Comparison of ENCODE assay signal across 9 cellular contexts in the genomic region with DNA sequence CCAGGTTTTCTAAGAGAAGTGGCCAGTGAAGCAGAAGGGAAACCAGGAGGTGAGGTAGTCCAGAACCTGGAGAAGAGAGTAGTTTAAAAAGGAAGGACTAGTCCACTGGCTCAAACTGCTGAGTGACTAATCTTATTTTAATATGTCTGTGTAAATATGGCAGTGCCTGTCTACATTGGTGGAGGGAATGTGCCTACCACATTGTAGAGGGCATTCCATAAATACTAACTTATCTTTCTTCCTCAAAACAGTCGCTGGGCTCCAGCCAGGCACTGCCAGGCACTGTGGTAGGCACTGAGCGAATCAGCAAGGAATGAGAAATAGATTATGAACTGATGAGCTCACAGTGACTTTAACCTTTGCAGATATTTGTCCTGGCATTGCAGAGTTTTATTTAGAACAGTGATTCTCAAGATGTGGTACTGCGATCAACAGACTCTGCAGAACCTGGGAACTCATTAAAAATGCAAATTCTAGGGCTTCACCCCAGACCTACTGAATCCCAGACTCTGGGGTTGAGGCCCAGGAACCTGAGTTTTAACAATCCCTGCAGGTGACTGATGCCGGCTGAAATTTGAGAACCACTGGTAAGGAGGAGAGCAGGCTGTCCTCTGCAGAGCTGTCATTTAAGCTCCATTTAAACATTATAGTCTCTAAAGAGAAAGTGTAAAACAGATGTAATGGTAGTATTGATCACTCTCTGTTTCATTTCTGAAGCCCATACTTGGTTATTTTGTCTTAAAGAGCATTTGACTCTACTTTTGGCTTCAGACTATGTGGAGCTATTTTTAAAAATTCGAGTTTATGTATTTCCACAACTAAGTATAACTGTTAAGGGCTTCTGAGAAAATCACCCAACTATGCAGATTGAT.
A peak's percentile ranks its signal among the peaks of the same experiment; 100 is the strongest.
DNase-seq lines count a peak whose midpoint lies in the region; ATAC-seq and TF ChIP-seq lines count a peak whose summit lies in the region.
"Had no signal": no experiment of that assay in that cellular context is flagged by ENCODE, and none has a peak within 500 bp of the region (broad histone marks: within the 10 kb centered on the region; RNA-seq: fewer than 3 reads in every experiment).

No MANE protein-coding gene starts in this region.

- no peak overlapping the region for H2BK120ac ChIP-seq in H9 (ENCODE audit: low read depth, low read length, poor library complexity, severe bottlenecking)

- no peak overlapping the region for H3T11ph ChIP-seq in H9 (ENCODE audit: low read length)

- no peak overlapping the region for H2AK5ac ChIP-seq in H9 (ENCODE audit: insufficient read length, low read length)

- no peak overlapping the region for H2BK20ac ChIP-seq in H9 (ENCODE audit: low read depth, low read length, poor library complexity, severe bottlenecking)

- no peak overlapping the region for H2BK12ac ChIP-seq in H9 (ENCODE audit: insufficient read length, low read depth, low read length)

- H3K56ac ChIP-seq in H9 (ENCODE audit: insufficient read length, low read depth, low read length) = no peak overlapping the region

- TF ChIP-seq CTCF in H9 (conservative IDR thresholded peaks at IDR 0.05) (no peak), Panc1 (IDR thresholded peaks at IDR 0.05) (no peak), thoracic aorta (IDR thresholded peaks at IDR 0.05) (no peak)

- peaks cover 2% of the 10 kb centered on the region; the same call in 1 of the 2 replicates for H3K27me3 Mint-ChIP-seq in H9 (ENCODE audit: low read depth)

- peaks cover 3% of the 10 kb centered on the region; the same call in 1 of the 2 replicates for H3K4me1 ChIP-seq in H9 (ENCODE audit: insufficient read depth, low read length)
- no peaks in the 10 kb centered on the region; the same call in 1 of the 2 replicates for H3K4me1 ChIP-seq in Panc1 (ENCODE audit: control insufficient read depth, insufficient read depth, low read length)
- H3K4me1 ChIP-seq in thoracic aorta (ENCODE audit: control insufficient read depth in 1 of 2, low read depth in 2 of 2) = peaks cover 5 to 13% of the 10 kb centered on the region in 2 donors

- no TSS peak for BruUV-seq in Panc1 (replicated peaks; lab: Mats Ljungman, UMichigan)

- no CpG with 5 or more reads among the region's 5 CpGs for WGBS in H9 (ENCODE audit: extremely low coverage, insufficient read length, low lambda C conversion rate)

- no peak overlapping the region for H3K27ac ChIP-seq in H9 (ENCODE audit: insufficient read length, low read depth, low read length)
- H3K27ac ChIP-seq in Panc1 (ENCODE audit: low read length) = no peak overlapping the region
- H3K27ac ChIP-seq in thoracic aorta = peak overlapping the region in 1 of 2 donors; percentile 10
- H3K27ac ChIP-seq: VCaP had no signal

- H3K4me2 ChIP-seq in H9 (ENCODE audit: insufficient read depth, insufficient read length, low read length) = no peak overlapping the region

- no peaks in the 10 kb centered on the region; a peak in 1 of 7 replicates for H3K36me3 Mint-ChIP-seq in H9 (ENCODE audit: insufficient read depth in 1 of 3, low read depth in 3 of 3)

- H3K27me3 ChIP-seq in H9 (ENCODE audit: insufficient read depth, low read length) = no peaks in the 10 kb centered on the region
- no peaks in the 10 kb centered on the region for H3K27me3 ChIP-seq in Panc1 (ENCODE audit: control insufficient read depth, insufficient read depth, low read length)
- no peaks in the 10 kb centered on the region for H3K27me3 ChIP-seq in thoracic aorta (replicated peaks; ENCODE audit: insufficient read depth)

- H3K9me3 ChIP-seq in H9 (ENCODE audit: control insufficient read depth, low read depth, low read length) (no peaks in the 10 kb centered on the region), Panc1 (ENCODE audit: control insufficient read depth, insufficient read depth, low read depth, low read length) (no peaks in the 10 kb centered on the region), thoracic aorta (no peaks in the 10 kb centered on the region)

- no peak overlapping the region for H2BK15ac ChIP-seq in H9 (ENCODE audit: low read depth, low read length)

- H3K4me1 Mint-ChIP-seq in H9 = peaks cover 39 to 45% of the 10 kb centered on the region in 2 experiments

- H4K20me1 ChIP-seq in H9 (ENCODE audit: control insufficient read depth, insufficient read depth, insufficient read length) = peaks cover 2% of the 10 kb centered on the region

- no peaks in the 10 kb centered on the region for H3K79me1 ChIP-seq in H9 (ENCODE audit: insufficient read depth, low read depth, low read length, poor library complexity, severe bottlenecking)

- H3K4me3 ChIP-seq in Panc1 (ENCODE audit: low read depth in 2 of 2, low read length in 2 of 2) = no peak overlapping the region
- H3K4me3 ChIP-seq in thoracic aorta = no peak overlapping the region

- no peak overlapping the region for H3K4me3 Mint-ChIP-seq in H9

- no peak overlapping the region for H2BK5ac ChIP-seq in H9 (ENCODE audit: insufficient read length, low read length)

- ATAC-seq in Panc1 (peak; percentile 70), thoracic aorta (ENCODE audit: insufficient number of reproducible peaks, low FRiP score, low read depth) (peak; percentile 33), GM19395 (IDR thresholded peaks at IDR 0.05; ENCODE audit: unreplicated experiment) (no peak), HG03457 (IDR thresholded peaks at IDR 0.05; ENCODE audit: unreplicated experiment) (no peak)

- intact Hi-C loops in Panc1 (cut with micrococcal nuclease; ENCODE audit: unreplicated experiment) = no loop called here
- intact Hi-C loops in cardiac septum (cut with DNase I) = loop anchor here (5.0 kb wide), 1 partner anchor 50 kb away; no protein-coding TSS in a partner anchor

- no peak overlapping the region for H3K23ac ChIP-seq in H9 (ENCODE audit: insufficient read length, low read depth, low read length)

- H4K91ac ChIP-seq in H9 (ENCODE audit: insufficient read length, low read depth, low read length) = no peak overlapping the region

- H3K23me2 ChIP-seq in H9 (ENCODE audit: insufficient read length, low read depth, low read length, poor library complexity, severe bottlenecking) = no peaks in the 10 kb centered on the region

- H2AFZ ChIP-seq in H9 (ENCODE audit: low read length) = no peak overlapping the region

- no peak overlapping the region for H4K5ac ChIP-seq in H9 (ENCODE audit: insufficient read length, low read depth, low read length)

- H3K18ac ChIP-seq in H9 (ENCODE audit: insufficient read length, low read depth, low read length) = no peak overlapping the region

- H3K4ac ChIP-seq in H9 (ENCODE audit: low read depth, low read length) = no peak overlapping the region

- H3K9me3 Mint-ChIP-seq in H9 = no peaks in the 10 kb centered on the region

- no peak overlapping the region for H3K27ac Mint-ChIP-seq in H9

- H3K79me2 ChIP-seq in H9 (ENCODE audit: insufficient read depth, low read length) = no peaks in the 10 kb centered on the region

- DNase-seq in H9 (peak; percentile 46), Panc1 (ENCODE audit: low read depth, low spot score) (no peak), cardiac septum (ENCODE audit: low spot score) (peak; percentile 83), thoracic aorta (ENCODE audit: low spot score) (peak; percentile 13), NCI-H187 treated with DMSO at 0.1 percent for 48 hours (lab: John Stamatoyannopoulos, UW) (no peak)
- DNase-seq: GDM1 had no signal

- H4K8ac ChIP-seq in H9 (replicated peaks; ENCODE audit: insufficient read length, low read depth, low read length) = no peak overlapping the region

- no peak overlapping the region for H3K14ac ChIP-seq in H9 (ENCODE audit: insufficient read depth, low read length)

- no peak overlapping the region for H3K9ac ChIP-seq in H9 (ENCODE audit: extremely low read depth, insufficient read length, low read length)

- H3K36me3 ChIP-seq in Panc1 (ENCODE audit: control insufficient read depth, insufficient read depth, low read length) (no peaks in the 10 kb centered on the region), thoracic aorta (no peaks in the 10 kb centered on the region)

- in situ Hi-C loops in Panc1 (cut with HindIII; ENCODE audit: low pct_unique_long_range_greater_than_20kb, low sequenced_read_pairs) = no loop called here

- POLR2A ChIA-PET in Panc1 (lab: Charles Lee) = no interaction called here

- CTCF ChIA-PET in Panc1 (lab: Charles Lee) = no interaction called here

Comparison
In these comparisons a context has a peak if more than half of its experiments do, and no peak if none do; other contexts are left out.
1. DNase-seq: peak in H9 (single experiment), cardiac septum (single experiment) and thoracic aorta (single experiment); none in Panc1 (single experiment) and NCI-H187 treated with DMSO at 0.1 percent for 48 hours (single experiment).
2. ATAC-seq: peak in Panc1 (single experiment) and thoracic aorta (single experiment); none in GM19395 (single experiment) and HG03457 (single experiment).